ENCODE assay signal across 22 cellular contexts in the genomic region with DNA sequence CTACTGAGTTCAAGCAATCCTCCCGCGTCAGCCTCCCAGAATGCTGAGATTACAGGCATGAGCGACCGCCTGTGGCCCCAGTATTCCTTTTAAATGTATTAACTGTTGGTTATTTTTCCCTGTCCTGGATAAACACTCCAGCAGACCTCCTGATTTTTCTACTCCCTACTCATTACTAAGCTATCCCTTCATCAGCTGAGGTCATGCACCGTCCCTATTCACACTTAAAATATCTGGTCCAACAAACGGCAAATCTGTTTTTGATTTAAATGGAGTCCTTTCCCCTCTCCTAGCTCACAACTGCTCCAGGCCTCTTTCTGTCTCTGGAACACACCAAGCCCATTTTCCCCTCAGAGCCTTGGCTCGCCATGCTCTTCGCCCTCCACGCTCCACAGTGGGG.
"Had no signal": no experiment of that assay in that cellular context is flagged by ENCODE, and none has a peak within 500 bp of the region (broad histone marks: within the 10 kb centered on the region; RNA-seq: fewer than 3 reads in every experiment).

No MANE protein-coding gene starts in this region.

- H3K4me1 Mint-ChIP-seq: naive B cell; nephron; stimulated activated effector memory CD8-positive, alpha-beta T cell treated with anti-CD3 and anti-CD28 coated beads, Interleukin-12 subunit alpha, Interleukin-12 subunit beta, amount 100 ng/mL, for 72 hours had no signal

- H3K9me3 ChIP-seq: prostate gland, right lobe of liver, suprapubic skin, thyroid gland had no signal

- H3K27ac Mint-ChIP-seq: dendritic cell treated with granulocyte-macrophage colony-stimulating factor and Interleukin-4, amounts not matched to agents 40 ng/mL and 50 ng/mL, for 4 days; effector memory CD8-positive, alpha-beta T cell; naive B cell; nephron; stimulated activated effector memory CD8-positive, alpha-beta T cell treated with anti-CD3 and anti-CD28 coated beads, Interleukin-12 subunit alpha, Interleukin-12 subunit beta, amount 100 ng/mL, for 72 hours; type B pancreatic cell had no signal

- H3K4me1 ChIP-seq: gastroesophageal sphincter, parathyroid adenoma, prostate gland, right lobe of liver, suprapubic skin, thyroid gland had no signal

- H3K4me3 Mint-ChIP-seq: dendritic cell treated with granulocyte-macrophage colony-stimulating factor and Interleukin-4, amounts not matched to agents 40 ng/mL and 50 ng/mL, for 4 days; effector memory CD8-positive, alpha-beta T cell; naive B cell; nephron; stimulated activated effector memory CD8-positive, alpha-beta T cell treated with anti-CD3 and anti-CD28 coated beads, Interleukin-12 subunit alpha, Interleukin-12 subunit beta, amount 100 ng/mL, for 72 hours; type B pancreatic cell had no signal

- DNase-seq: effector memory CD8-positive, alpha-beta T cell; glutamatergic neuron; islet precursor cell; left cardiac atrium; left ventricle myocardium superior; mesendoderm; naive B cell; occipital lobe; right lobe of liver; stimulated activated CD4-positive, alpha-beta T cell treated with anti-CD3 and anti-CD28 coated beads, Interleukin-4, amount 100 ng/mL, for 1 hour; stimulated activated CD8-positive, alpha-beta memory T cell treated with anti-CD3 and anti-CD28 coated beads, Interleukin-4, amount 100 ng/mL, for 48 hours; stimulated activated naive CD8-positive, alpha-beta T cell treated with anti-CD3 and anti-CD28 coated beads, Interleukin-15, Interleukin-2, amounts not matched to agents 100 U/mL and 50 U/mL, for 24 hours; thyroid gland had no signal

- H3K9me3 Mint-ChIP-seq: effector memory CD8-positive, alpha-beta T cell; type B pancreatic cell had no signal

- H3K36me3 Mint-ChIP-seq: naive B cell; stimulated activated effector memory CD8-positive, alpha-beta T cell treated with anti-CD3 and anti-CD28 coated beads, Interleukin-12 subunit alpha, Interleukin-12 subunit beta, amount 100 ng/mL, for 72 hours; type B pancreatic cell had no signal

- H3K36me3 ChIP-seq: gastroesophageal sphincter, prostate gland, right lobe of liver, suprapubic skin, thyroid gland had no signal

- H3K27me3 Mint-ChIP-seq: dendritic cell treated with granulocyte-macrophage colony-stimulating factor and Interleukin-4, amounts not matched to agents 40 ng/mL and 50 ng/mL, for 4 days had no signal

- H2AFZ ChIP-seq: parathyroid adenoma had no signal

- H3K27ac ChIP-seq: gastroesophageal sphincter, parathyroid adenoma, prostate gland, right lobe of liver, suprapubic skin, thyroid gland had no signal

- H3K9ac ChIP-seq: parathyroid adenoma had no signal

- H3K4me3 ChIP-seq: gastroesophageal sphincter, lung, prostate gland, right lobe of liver, suprapubic skin, thyroid gland had no signal

- H3K27me3 ChIP-seq: gastroesophageal sphincter, right lobe of liver, suprapubic skin, thyroid gland had no signal
